9 cellular contexts compared by ENCODE assay signal in the genomic region with DNA sequence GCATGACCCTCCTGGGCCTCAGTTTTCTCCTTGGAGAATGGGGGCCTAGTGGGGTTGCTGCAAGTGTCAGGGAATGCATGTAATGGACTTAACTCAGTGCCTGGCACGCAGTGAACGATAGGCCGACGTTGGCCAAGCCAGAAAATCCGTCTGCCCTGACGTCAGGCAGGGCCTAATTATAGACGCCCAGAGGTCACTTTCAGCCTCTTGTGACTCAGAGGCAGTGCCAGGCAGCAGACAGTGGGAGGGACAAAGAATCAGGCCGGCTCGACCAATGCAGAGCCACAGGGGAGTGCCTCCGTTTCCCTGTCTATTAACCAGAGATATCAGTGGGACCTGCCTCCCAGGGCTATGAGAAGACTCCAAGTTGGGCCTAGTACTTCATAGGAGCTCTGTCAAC.
A peak's percentile ranks its signal among the peaks of the same experiment; 100 is the strongest.
DNase-seq lines count a peak whose midpoint lies in the region; ATAC-seq, FAIRE-seq and TF ChIP-seq lines count a peak whose summit lies in the region.
"Had no signal": no experiment of that assay in that cellular context is flagged by ENCODE, and none has a peak within 500 bp of the region (broad histone marks: within the 10 kb centered on the region; RNA-seq: fewer than 3 reads in every experiment).

No MANE protein-coding gene starts in this region.

- no peak for TF ChIP-seq EP300 in K562 (IDR thresholded peaks at IDR 0.05; ENCODE audit: low read length)

- FAIRE-seq in K562 (lab: Jason Lieb, UNC), result no peak

- TF ChIP-seq POLR2A in K562 (conservative IDR thresholded peaks at IDR 0.05), result no peak

- POLR2A ChIA-PET in K562 (lab: Yijun Ruan, JAX), result no interaction called here

- H2AFZ ChIP-seq in K562 (ENCODE audit: low read depth, low read length), result peak overlapping the region; percentile 45; the same call in 1 of the 2 replicates
- no peak overlapping the region for H2AFZ ChIP-seq in hepatocyte

- H3K27me3 ChIP-seq in K562 (ENCODE audit: control insufficient read depth in 2 of 2, insufficient read depth in 2 of 2, low read length in 2 of 2), result no peaks in the 10 kb centered on the region
- no peaks in the 10 kb centered on the region for H3K27me3 ChIP-seq in hepatocyte

- H3K4me1 ChIP-seq in K562 (replicated peaks in 1 of 2; ENCODE audit: control insufficient read depth in 2 of 2, insufficient read depth in 2 of 2, low read length in 2 of 2) (peaks cover 9 to 10% of the 10 kb centered on the region in 2 experiments; a peak in 3 of 5 replicates), hepatocyte (ENCODE audit: insufficient read depth) (no peaks in the 10 kb centered on the region)

- H3K27ac ChIP-seq in K562 (ENCODE audit: extremely low read depth, low read depth, low read length), result no peak overlapping the region
- H3K27ac ChIP-seq in hepatocyte, result peak overlapping the region; percentile 80

- WGBS in K562 (ENCODE audit: insufficient coverage, low coverage, missing lambda C conversion rate), result 48% methylated on average over 10 of the region's 10 CpGs
- 40% methylated on average over 10 of the region's 10 CpGs for WGBS in hepatocyte (ENCODE audit: low lambda C conversion rate, missing lambda C conversion rate)

- no peak overlapping the region for H3K9ac ChIP-seq in K562 (ENCODE audit: insufficient read depth in 1 of 2, low read depth in 2 of 2, low read length in 2 of 2)

- no peak for TF ChIP-seq RAD21 in K562 (CRISPR knock-in tag; conservative IDR thresholded peaks at IDR 0.05 in 1 of 2, IDR thresholded peaks at IDR 0.05 in 1 of 2)

- no peaks in the 10 kb centered on the region for H3K9me2 ChIP-seq in hepatocyte (replicated peaks; ENCODE audit: insufficient read depth)

- H3K79me2 ChIP-seq in K562 (ENCODE audit: control insufficient read depth, insufficient read depth, low read length) (no peaks in the 10 kb centered on the region), hepatocyte (no peaks in the 10 kb centered on the region)

- BruUV-seq in K562 (replicated peaks; lab: Mats Ljungman, UMichigan), result no TSS peak

- no peak overlapping the region for H3K4me2 ChIP-seq in K562 (ENCODE audit: insufficient read depth, low read length)
- no peak overlapping the region for H3K4me2 ChIP-seq in hepatocyte

- CTCF ChIA-PET in K562 (lab: Yijun Ruan, JAX; ENCODE audit: low intra/inter-chr PET ratio), result no interaction called here

- H3K4me3 ChIP-seq in K562, result no peak overlapping the region
- H3K4me3 ChIP-seq in hepatocyte, result no peak overlapping the region
- no peak overlapping the region for H3K4me3 ChIP-seq in retinal pigment epithelial cell (ENCODE audit: low read length)

- no peaks in the 10 kb centered on the region for H4K20me1 ChIP-seq in K562 (replicated peaks; ENCODE audit: control insufficient read depth, insufficient read depth, low read length)
- no peaks in the 10 kb centered on the region for H4K20me1 ChIP-seq in hepatocyte (ENCODE audit: insufficient read depth, poor library complexity, severe bottlenecking)

- peak; percentile 3 for DNase-seq in G401 (ENCODE audit: low spot score)
- DNase-seq in K562 (ENCODE audit: extremely low read depth in 1 of 4, low spot score in 3 of 4), result peak in 2 of 4 experiments; percentile 27 to 37
- peak; percentile 84 for DNase-seq in hepatocyte (ENCODE audit: low spot score)
- peak; percentile 100 for DNase-seq in retinal pigment epithelial cell (ENCODE audit: low read depth)
- no peak for DNase-seq in DMS153 treated with DMSO at 0.1 percent for 48 hours (lab: John Stamatoyannopoulos, UW; ENCODE audit: unreplicated experiment)
- no peak for DNase-seq in GM13977 (ENCODE audit: low spot score)
- DNase-seq: activated naive CD8-positive, alpha-beta T cell treated with anti-CD3 and anti-CD28 coated beads, Interleukin-2, amount 10 ng/mL, durations not matched to agents 7 days and 5 days had no signal

- H3K36me3 ChIP-seq in K562 (ENCODE audit: control insufficient read depth, insufficient read depth, low read length) (no peaks in the 10 kb centered on the region), hepatocyte (replicated peaks; ENCODE audit: insufficient read depth, low read depth) (no peaks in the 10 kb centered on the region)

- peak; percentile 42; the same call in 2 of the 3 replicates for ATAC-seq in K562
- ATAC-seq in HG03432 (IDR thresholded peaks at IDR 0.05; ENCODE audit: unreplicated experiment), result no peak
- no peak for ATAC-seq in HG03280 (IDR thresholded peaks at IDR 0.05; ENCODE audit: unreplicated experiment)

- intact Hi-C loops in K562 (cut with micrococcal nuclease), result no loop called here

- H3K9me3 ChIP-seq in K562 (replicated peaks; ENCODE audit: control insufficient read depth, insufficient read depth, low read depth, low read length), result no peaks in the 10 kb centered on the region
- no peaks in the 10 kb centered on the region for H3K9me3 ChIP-seq in hepatocyte (ENCODE audit: low read depth)

- no peaks in the 10 kb centered on the region for H3K9me1 ChIP-seq in K562 (ENCODE audit: control insufficient read depth, insufficient read depth, low read length)

- TF ChIP-seq CTCF in K562 (IDR thresholded peaks at IDR 0.05 in 2 of 3, conservative IDR thresholded peaks at IDR 0.05 in 1 of 3; ENCODE audit: insufficient read depth in 2 of 3, low read depth in 1 of 3, low read length in 3 of 3) (no peak), hepatocyte (IDR thresholded peaks at IDR 0.05; ENCODE audit: poor library complexity) (no peak), retinal pigment epithelial cell (conservative IDR thresholded peaks at IDR 0.05; ENCODE audit: low read depth, low read length) (no peak), GM13977 (IDR thresholded peaks at IDR 0.05; ENCODE audit: extremely low read depth, insufficient read depth, missing control alignments) (no peak)

- in situ Hi-C loops in G401 (cut with HindIII; ENCODE audit: low sequenced_read_pairs), result no loop called here
- in situ Hi-C loops in K562 (cut with MboI), result no loop called here
- in situ Hi-C loops in GM13977 (cut with MboI; ENCODE audit: low pct_unique_long_range_greater_than_20kb, low sequenced_read_pairs, unreplicated experiment), result no loop called here

TF ChIP-seq in K562, 482 proteins besides CTCF, POLR2A, EP300 and RAD21:
- TF ChIP-seq CREM (IDR thresholded peaks at IDR 0.05; ENCODE audit: low read depth) (0 out of 2 replicates have a peak, but pooled peaks have one; percentile 16), JUND (IDR thresholded peaks at IDR 0.05; ENCODE audit: borderline replicate concordance, low read depth, low read length) (peak; percentile 10; the same call in 1 of the 2 replicates), JUND (tag; IDR thresholded peaks at IDR 0.05; ENCODE audit: borderline replicate concordance, low read depth, low read length) (no peak), STAG1 (CRISPR knock-in tag; IDR thresholded peaks at IDR 0.05; ENCODE audit: borderline replicate concordance) (no peak), MXI1 (IDR thresholded peaks at IDR 0.05; ENCODE audit: low read depth, low read length) (no peak), MEF2D (tag; conservative IDR thresholded peaks at IDR 0.05; ENCODE audit: low read depth) (peak; percentile 54; the same call in 1 of the 2 replicates)
- TF ChIP-seq, protein P1, sequence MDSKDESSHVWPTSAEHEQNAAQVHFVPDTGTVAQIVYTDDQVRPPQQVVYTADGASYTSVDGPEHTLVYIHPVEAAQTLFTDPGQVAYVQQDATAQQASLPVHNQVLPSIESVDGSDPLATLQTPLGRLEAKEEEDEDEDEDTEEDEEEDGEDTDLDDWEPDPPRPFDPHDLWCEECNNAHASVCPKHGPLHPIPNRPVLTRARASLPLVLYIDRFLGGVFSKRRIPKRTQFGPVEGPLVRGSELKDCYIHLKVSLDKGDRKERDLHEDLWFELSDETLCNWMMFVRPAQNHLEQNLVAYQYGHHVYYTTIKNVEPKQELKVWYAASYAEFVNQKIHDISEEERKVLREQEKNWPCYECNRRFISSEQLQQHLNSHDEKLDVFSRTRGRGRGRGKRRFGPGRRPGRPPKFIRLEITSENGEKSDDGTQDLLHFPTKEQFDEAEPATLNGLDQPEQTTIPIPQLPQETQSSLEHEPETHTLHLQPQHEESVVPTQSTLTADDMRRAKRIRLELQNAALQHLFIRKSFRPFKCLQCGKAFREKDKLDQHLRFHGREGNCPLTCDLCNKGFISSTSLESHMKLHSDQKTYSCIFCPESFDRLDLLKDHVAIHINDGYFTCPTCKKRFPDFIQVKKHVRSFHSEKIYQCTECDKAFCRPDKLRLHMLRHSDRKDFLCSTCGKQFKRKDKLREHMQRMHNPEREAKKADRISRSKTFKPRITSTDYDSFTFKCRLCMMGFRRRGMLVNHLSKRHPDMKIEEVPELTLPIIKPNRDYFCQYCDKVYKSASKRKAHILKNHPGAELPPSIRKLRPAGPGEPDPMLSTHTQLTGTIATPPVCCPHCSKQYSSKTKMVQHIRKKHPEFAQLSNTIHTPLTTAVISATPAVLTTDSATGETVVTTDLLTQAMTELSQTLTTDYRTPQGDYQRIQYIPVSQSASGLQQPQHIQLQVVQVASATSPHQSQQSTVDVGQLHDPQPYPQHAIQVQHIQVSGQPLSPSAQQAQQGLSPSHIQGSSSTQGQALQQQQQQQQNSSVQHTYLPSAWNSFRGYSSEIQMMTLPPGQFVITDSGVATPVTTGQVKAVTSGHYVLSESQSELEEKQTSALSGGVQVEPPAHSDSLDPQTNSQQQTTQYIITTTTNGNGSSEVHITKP (IDR thresholded peaks at IDR 0.05; ENCODE audit: partially characterized antibody), result peak; percentile 49
- TF ChIP-seq, protein P2, sequence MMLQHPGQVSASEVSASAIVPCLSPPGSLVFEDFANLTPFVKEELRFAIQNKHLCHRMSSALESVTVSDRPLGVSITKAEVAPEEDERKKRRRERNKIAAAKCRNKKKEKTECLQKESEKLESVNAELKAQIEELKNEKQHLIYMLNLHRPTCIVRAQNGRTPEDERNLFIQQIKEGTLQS (IDR thresholded peaks at IDR 0.05), result 0 out of 2 replicates have a peak, but pooled peaks have one; percentile 19
- TF ChIP-seq, protein P2 (CRISPR knock-in tag; conservative IDR thresholded peaks at IDR 0.05), result no peak

Comparison
In these comparisons a context has a peak if more than half of its experiments do, and no peak if none do; other contexts are left out.
1. DNase-seq: peak in G401 (single experiment), hepatocyte (single experiment) and retinal pigment epithelial cell (single experiment); none in DMS153 treated with DMSO at 0.1 percent for 48 hours (single experiment) and GM13977 (single experiment).